In genomic region chr22:38317995-38318715, GRCh38 we compare ENCODE assay signal across 1 cellular context.
A peak's percentile ranks its signal among the peaks of the same experiment; 100 is the strongest.
TF ChIP-seq lines count a peak whose summit lies in the region.

No MANE protein-coding gene starts in this region.

TF ChIP-seq in HepG2, 621 proteins besides CTCF, POLR2A, EP300 and RAD21 (continued from another document and continues in another):
- TF ChIP-seq, protein P1, sequence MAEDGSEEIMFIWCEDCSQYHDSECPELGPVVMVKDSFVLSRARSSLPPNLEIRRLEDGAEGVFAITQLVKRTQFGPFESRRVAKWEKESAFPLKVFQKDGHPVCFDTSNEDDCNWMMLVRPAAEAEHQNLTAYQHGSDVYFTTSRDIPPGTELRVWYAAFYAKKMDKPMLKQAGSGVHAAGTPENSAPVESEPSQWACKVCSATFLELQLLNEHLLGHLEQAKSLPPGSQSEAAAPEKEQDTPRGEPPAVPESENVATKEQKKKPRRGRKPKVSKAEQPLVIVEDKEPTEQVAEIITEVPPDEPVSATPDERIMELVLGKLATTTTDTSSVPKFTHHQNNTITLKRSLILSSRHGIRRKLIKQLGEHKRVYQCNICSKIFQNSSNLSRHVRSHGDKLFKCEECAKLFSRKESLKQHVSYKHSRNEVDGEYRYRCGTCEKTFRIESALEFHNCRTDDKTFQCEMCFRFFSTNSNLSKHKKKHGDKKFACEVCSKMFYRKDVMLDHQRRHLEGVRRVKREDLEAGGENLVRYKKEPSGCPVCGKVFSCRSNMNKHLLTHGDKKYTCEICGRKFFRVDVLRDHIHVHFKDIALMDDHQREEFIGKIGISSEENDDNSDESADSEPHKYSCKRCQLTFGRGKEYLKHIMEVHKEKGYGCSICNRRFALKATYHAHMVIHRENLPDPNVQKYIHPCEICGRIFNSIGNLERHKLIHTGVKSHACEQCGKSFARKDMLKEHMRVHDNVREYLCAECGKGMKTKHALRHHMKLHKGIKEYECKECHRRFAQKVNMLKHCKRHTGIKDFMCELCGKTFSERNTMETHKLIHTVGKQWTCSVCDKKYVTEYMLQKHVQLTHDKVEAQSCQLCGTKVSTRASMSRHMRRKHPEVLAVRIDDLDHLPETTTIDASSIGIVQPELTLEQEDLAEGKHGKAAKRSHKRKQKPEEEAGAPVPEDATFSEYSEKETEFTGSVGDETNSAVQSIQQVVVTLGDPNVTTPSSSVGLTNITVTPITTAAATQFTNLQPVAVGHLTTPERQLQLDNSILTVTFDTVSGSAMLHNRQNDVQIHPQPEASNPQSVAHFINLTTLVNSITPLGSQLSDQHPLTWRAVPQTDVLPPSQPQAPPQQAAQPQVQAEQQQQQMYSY (CRISPR knock-in tag; IDR thresholded peaks at IDR 0.05): no peak
- TF ChIP-seq GZF1 (CRISPR knock-in tag; IDR thresholded peaks at IDR 0.05): 0 out of 2 replicates have a peak, but pooled peaks have one; percentile 73
- peak; percentile 34; the same call in 1 of the 2 replicates for TF ChIP-seq THAP11 (CRISPR knock-in tag; IDR thresholded peaks at IDR 0.05)
- TF ChIP-seq ZNF143 (CRISPR knock-in tag; IDR thresholded peaks at IDR 0.05): no peak
- no peak for TF ChIP-seq XBP1 (CRISPR knock-in tag; IDR thresholded peaks at IDR 0.05)
- no peak for TF ChIP-seq HNRNPL (IDR thresholded peaks at IDR 0.05; ENCODE audit: low read depth, low read length)
- TF ChIP-seq POLR2AphosphoS5 (IDR thresholded peaks at IDR 0.05; ENCODE audit: low read depth, low read length): peak; percentile 71
- peak; percentile 70; the same call in 1 of the 2 replicates for TF ChIP-seq BHLHE40 (IDR thresholded peaks at IDR 0.05; ENCODE audit: low read length)
- TF ChIP-seq ARHGAP35 (CRISPR knock-in tag; IDR thresholded peaks at IDR 0.05; ENCODE audit: borderline replicate concordance): no peak
- no peak for TF ChIP-seq ZSCAN12 (CRISPR knock-in tag; IDR thresholded peaks at IDR 0.05)
- no peak for TF ChIP-seq ZNF562 (CRISPR knock-in tag; IDR thresholded peaks at IDR 0.05; ENCODE audit: borderline replicate concordance)
- TF ChIP-seq CCDC6 (CRISPR knock-in tag; IDR thresholded peaks at IDR 0.05): no peak
- TF ChIP-seq ZNF790 (CRISPR knock-in tag; IDR thresholded peaks at IDR 0.05; ENCODE audit: borderline replicate concordance): no peak
- TF ChIP-seq TARDBP (CRISPR knock-in tag; IDR thresholded peaks at IDR 0.05): peak; percentile 71; the same call in 1 of the 2 replicates
- no peak for TF ChIP-seq CBX1 (IDR thresholded peaks at IDR 0.05; ENCODE audit: low read depth)
- 0 out of 2 replicates have a peak, but pooled peaks have one; percentile 60 for TF ChIP-seq ZNF121 (CRISPR knock-in tag; IDR thresholded peaks at IDR 0.05)
- no peak; the same call in none of the 2 replicates for TF ChIP-seq FOXC1 (CRISPR knock-in tag; IDR thresholded peaks at IDR 0.05; ENCODE audit: borderline replicate concordance)
- peak; percentile 97 for TF ChIP-seq ZNF768 (CRISPR knock-in tag; IDR thresholded peaks at IDR 0.05)
- TF ChIP-seq POGZ (CRISPR knock-in tag; IDR thresholded peaks at IDR 0.05): no peak
- TF ChIP-seq, protein P2, sequence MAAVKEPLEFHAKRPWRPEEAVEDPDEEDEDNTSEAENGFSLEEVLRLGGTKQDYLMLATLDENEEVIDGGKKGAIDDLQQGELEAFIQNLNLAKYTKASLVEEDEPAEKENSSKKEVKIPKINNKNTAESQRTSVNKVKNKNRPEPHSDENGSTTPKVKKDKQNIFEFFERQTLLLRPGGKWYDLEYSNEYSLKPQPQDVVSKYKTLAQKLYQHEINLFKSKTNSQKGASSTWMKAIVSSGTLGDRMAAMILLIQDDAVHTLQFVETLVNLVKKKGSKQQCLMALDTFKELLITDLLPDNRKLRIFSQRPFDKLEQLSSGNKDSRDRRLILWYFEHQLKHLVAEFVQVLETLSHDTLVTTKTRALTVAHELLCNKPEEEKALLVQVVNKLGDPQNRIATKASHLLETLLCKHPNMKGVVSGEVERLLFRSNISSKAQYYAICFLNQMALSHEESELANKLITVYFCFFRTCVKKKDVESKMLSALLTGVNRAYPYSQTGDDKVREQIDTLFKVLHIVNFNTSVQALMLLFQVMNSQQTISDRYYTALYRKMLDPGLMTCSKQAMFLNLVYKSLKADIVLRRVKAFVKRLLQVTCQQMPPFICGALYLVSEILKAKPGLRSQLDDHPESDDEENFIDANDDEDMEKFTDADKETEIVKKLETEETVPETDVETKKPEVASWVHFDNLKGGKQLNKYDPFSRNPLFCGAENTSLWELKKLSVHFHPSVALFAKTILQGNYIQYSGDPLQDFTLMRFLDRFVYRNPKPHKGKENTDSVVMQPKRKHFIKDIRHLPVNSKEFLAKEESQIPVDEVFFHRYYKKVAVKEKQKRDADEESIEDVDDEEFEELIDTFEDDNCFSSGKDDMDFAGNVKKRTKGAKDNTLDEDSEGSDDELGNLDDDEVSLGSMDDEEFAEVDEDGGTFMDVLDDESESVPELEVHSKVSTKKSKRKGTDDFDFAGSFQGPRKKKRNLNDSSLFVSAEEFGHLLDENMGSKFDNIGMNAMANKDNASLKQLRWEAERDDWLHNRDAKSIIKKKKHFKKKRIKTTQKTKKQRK (IDR thresholded peaks at IDR 0.05; ENCODE audit: low read length): no peak
- TF ChIP-seq ZNF770 (CRISPR knock-in tag; IDR thresholded peaks at IDR 0.05): no peak
- TF ChIP-seq ZKSCAN5 (CRISPR knock-in tag; IDR thresholded peaks at IDR 0.05): no peak
- no peak for TF ChIP-seq ZNF432 (CRISPR knock-in tag; IDR thresholded peaks at IDR 0.05; ENCODE audit: borderline replicate concordance)
- TF ChIP-seq ZNF713 (CRISPR knock-in tag; IDR thresholded peaks at IDR 0.05): no peak
- TF ChIP-seq ZFP36L2 (CRISPR knock-in tag; IDR thresholded peaks at IDR 0.05): no peak
- no peak for TF ChIP-seq MYNN (CRISPR knock-in tag; IDR thresholded peaks at IDR 0.05; ENCODE audit: low read depth)
- TF ChIP-seq, protein P3, sequence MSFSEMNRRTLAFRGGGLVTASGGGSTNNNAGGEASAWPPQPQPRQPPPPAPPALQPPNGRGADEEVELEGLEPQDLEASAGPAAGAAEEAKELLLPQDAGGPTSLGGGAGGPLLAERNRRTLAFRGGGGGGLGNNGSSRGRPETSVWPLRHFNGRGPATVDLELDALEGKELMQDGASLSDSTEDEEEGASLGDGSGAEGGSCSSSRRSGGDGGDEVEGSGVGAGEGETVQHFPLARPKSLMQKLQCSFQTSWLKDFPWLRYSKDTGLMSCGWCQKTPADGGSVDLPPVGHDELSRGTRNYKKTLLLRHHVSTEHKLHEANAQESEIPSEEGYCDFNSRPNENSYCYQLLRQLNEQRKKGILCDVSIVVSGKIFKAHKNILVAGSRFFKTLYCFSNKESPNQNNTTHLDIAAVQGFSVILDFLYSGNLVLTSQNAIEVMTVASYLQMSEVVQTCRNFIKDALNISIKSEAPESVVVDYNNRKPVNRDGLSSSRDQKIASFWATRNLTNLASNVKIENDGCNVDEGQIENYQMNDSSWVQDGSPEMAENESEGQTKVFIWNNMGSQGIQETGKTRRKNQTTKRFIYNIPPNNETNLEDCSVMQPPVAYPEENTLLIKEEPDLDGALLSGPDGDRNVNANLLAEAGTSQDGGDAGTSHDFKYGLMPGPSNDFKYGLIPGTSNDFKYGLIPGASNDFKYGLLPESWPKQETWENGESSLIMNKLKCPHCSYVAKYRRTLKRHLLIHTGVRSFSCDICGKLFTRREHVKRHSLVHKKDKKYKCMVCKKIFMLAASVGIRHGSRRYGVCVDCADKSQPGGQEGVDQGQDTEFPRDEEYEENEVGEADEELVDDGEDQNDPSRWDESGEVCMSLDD (CRISPR knock-in tag; IDR thresholded peaks at IDR 0.05; ENCODE audit: borderline replicate concordance): no peak
- TF ChIP-seq, protein P4, sequence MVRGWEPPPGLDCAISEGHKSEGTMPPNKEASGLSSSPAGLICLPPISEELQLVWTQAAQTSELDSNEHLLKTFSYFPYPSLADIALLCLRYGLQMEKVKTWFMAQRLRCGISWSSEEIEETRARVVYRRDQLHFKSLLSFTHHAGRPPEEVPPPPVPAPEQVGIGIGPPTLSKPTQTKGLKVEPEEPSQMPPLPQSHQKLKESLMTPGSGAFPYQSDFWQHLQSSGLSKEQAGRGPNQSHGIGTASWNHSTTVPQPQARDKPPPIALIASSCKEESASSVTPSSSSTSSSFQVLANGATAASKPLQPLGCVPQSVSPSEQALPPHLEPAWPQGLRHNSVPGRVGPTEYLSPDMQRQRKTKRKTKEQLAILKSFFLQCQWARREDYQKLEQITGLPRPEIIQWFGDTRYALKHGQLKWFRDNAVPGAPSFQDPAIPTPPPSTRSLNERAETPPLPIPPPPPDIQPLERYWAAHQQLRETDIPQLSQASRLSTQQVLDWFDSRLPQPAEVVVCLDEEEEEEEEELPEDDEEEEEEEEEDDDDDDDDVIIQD (CRISPR knock-in tag; IDR thresholded peaks at IDR 0.05; ENCODE audit: low read depth): 0 out of 2 replicates have a peak, but pooled peaks have one; percentile 14
- no peak for TF ChIP-seq ZIK1 (CRISPR knock-in tag; IDR thresholded peaks at IDR 0.05; ENCODE audit: borderline replicate concordance, low read depth)
- TF ChIP-seq CENPX (CRISPR knock-in tag; IDR thresholded peaks at IDR 0.05): no peak
- TF ChIP-seq MED1 (CRISPR knock-in tag; IDR thresholded peaks at IDR 0.05): peak; percentile 53
- no peak for TF ChIP-seq ZNF207 (IDR thresholded peaks at IDR 0.05; ENCODE audit: borderline replicate concordance)
- peak; percentile 67 for TF ChIP-seq POLR2G (IDR thresholded peaks at IDR 0.05; ENCODE audit: low read depth, low read length)
- TF ChIP-seq ARNT (IDR thresholded peaks at IDR 0.05): no peak
- no peak for TF ChIP-seq SIX4 (CRISPR knock-in tag; IDR thresholded peaks at IDR 0.05)
- TF ChIP-seq ELF3 (CRISPR knock-in tag; IDR thresholded peaks at IDR 0.05): peak; percentile 94
- TF ChIP-seq RXRA (CRISPR knock-in tag; IDR thresholded peaks at IDR 0.05): 0 out of 2 replicates have a peak, but pooled peaks have one; percentile 1
- no peak for TF ChIP-seq MED8 (CRISPR knock-in tag; IDR thresholded peaks at IDR 0.05; ENCODE audit: insufficient replicate concordance)
- TF ChIP-seq ZBTB4 (CRISPR knock-in tag; IDR thresholded peaks at IDR 0.05; ENCODE audit: borderline replicate concordance): no peak
- TF ChIP-seq TCF7 (IDR thresholded peaks at IDR 0.05; ENCODE audit: low read depth): no peak
- TF ChIP-seq FOXO4 (CRISPR knock-in tag; conservative IDR thresholded peaks at IDR 0.05): no peak
- no peak for TF ChIP-seq SP1 (IDR thresholded peaks at IDR 0.05)
- no peak for TF ChIP-seq SP1 (CRISPR knock-in tag; IDR thresholded peaks at IDR 0.05)
- no peak; the same call in 1 of the 2 replicates for TF ChIP-seq HDAC2 (CRISPR knock-in tag; IDR thresholded peaks at IDR 0.05)
- peak; percentile 12; the same call in 1 of the 2 replicates for TF ChIP-seq ZNF652 (CRISPR knock-in tag; IDR thresholded peaks at IDR 0.05; ENCODE audit: borderline replicate concordance, low read depth)
- no peak; the same call in 1 of the 2 replicates for TF ChIP-seq ZNF792 (CRISPR knock-in tag; IDR thresholded peaks at IDR 0.05)
- no peak for TF ChIP-seq ZNF3 (CRISPR knock-in tag; IDR thresholded peaks at IDR 0.05)
- TF ChIP-seq ZNF101 (CRISPR knock-in tag; IDR thresholded peaks at IDR 0.05; ENCODE audit: borderline replicate concordance, low read depth): no peak
- no peak for TF ChIP-seq MBD4 (IDR thresholded peaks at IDR 0.05; ENCODE audit: borderline replicate concordance, low read length)
- no peak for TF ChIP-seq MATR3 (CRISPR knock-in tag; IDR thresholded peaks at IDR 0.05)
- no peak for TF ChIP-seq CEBPB (IDR thresholded peaks at IDR 0.05; ENCODE audit: borderline replicate concordance, low read depth, low read length)
